ENCODE assay signal across 17 cellular contexts in the genomic region with DNA sequence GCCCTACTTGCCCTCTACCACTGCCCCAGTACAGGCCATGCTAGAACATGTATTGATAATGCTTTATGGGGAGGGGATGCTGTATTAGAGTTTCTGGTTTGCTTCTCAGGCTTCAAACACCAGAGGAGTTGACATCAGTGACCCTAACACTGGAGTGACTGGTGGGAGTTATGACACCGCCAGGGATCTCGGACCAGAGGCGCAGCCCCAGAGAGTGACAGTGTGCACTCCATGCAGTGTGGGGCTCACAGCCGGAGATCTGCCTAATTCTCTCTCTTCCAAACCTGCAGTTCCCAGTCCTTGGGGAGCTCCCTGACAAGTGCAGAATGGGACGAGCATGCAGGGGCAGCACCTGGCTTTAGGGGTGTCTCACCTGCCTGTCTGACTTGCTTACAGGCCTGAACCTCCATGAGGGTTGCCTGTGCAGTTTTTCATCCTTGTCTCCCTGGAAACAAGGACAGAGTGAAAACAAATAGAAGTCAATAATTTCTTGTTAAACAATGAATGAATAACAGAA.
"Had no signal": no experiment of that assay in that cellular context is flagged by ENCODE, and none has a peak within 500 bp of the region (broad histone marks: within the 10 kb centered on the region; RNA-seq: fewer than 3 reads in every experiment).

No MANE protein-coding gene starts in this region.

- H3K27me3 Mint-ChIP-seq: activated B cell treated with CpG ODN at 0.5 μM for 24 hours; activated CD4-positive, alpha-beta T cell treated with anti-CD3 and anti-CD28 coated beads, Interleukin-2, amount 10 ng/mL, durations not matched to agents 24 days and 14 days; activated CD8-positive, alpha-beta T cell treated with anti-CD3 and anti-CD28 coated beads for 36 hours; effector memory CD8-positive, alpha-beta T cell had no signal

- ATAC-seq: activated CD8-positive, alpha-beta T cell treated with anti-CD3 and anti-CD28 coated beads for 36 hours; activated naive CD4-positive, alpha-beta T cell treated with anti-CD3 and anti-CD28 coated beads, Interleukin-2, amount 50 U/mL, for 72 hours; effector memory CD8-positive, alpha-beta T cell; foreskin keratinocyte; left colon; natural killer cell; sciatic nerve; stimulated activated effector memory CD8-positive, alpha-beta T cell treated with anti-CD3 and anti-CD28 coated beads, Interleukin-12 subunit alpha, Interleukin-12 subunit beta, amount 100 ng/mL, for 72 hours; upper lobe of right lung had no signal

- H3K4me3 Mint-ChIP-seq: activated B cell treated with CpG ODN at 0.5 μM for 24 hours; activated CD4-positive, alpha-beta T cell treated with anti-CD3 and anti-CD28 coated beads, Interleukin-2, amount 10 ng/mL, durations not matched to agents 24 days and 14 days; activated CD8-positive, alpha-beta T cell treated with anti-CD3 and anti-CD28 coated beads for 36 hours; effector memory CD8-positive, alpha-beta T cell; natural killer cell; stimulated activated effector memory CD8-positive, alpha-beta T cell treated with anti-CD3 and anti-CD28 coated beads, Interleukin-12 subunit alpha, Interleukin-12 subunit beta, amount 100 ng/mL, for 72 hours had no signal

- H3K27ac Mint-ChIP-seq: activated B cell treated with CpG ODN at 0.5 μM for 24 hours; activated CD4-positive, alpha-beta T cell treated with anti-CD3 and anti-CD28 coated beads, Interleukin-2, amount 10 ng/mL, durations not matched to agents 24 days and 14 days; activated CD8-positive, alpha-beta T cell treated with anti-CD3 and anti-CD28 coated beads for 36 hours; activated naive CD4-positive, alpha-beta T cell treated with anti-CD3 and anti-CD28 coated beads, Interleukin-2, amount 50 U/mL, for 72 hours; effector memory CD8-positive, alpha-beta T cell; natural killer cell; stimulated activated effector memory CD8-positive, alpha-beta T cell treated with anti-CD3 and anti-CD28 coated beads, Interleukin-12 subunit alpha, Interleukin-12 subunit beta, amount 100 ng/mL, for 72 hours had no signal

- H3K4me1 Mint-ChIP-seq: activated B cell treated with CpG ODN at 0.5 μM for 24 hours; activated CD4-positive, alpha-beta T cell treated with anti-CD3 and anti-CD28 coated beads, Interleukin-2, amount 10 ng/mL, durations not matched to agents 24 days and 14 days; natural killer cell; stimulated activated effector memory CD8-positive, alpha-beta T cell treated with anti-CD3 and anti-CD28 coated beads, Interleukin-12 subunit alpha, Interleukin-12 subunit beta, amount 100 ng/mL, for 72 hours had no signal

- H3K9me3 Mint-ChIP-seq: activated B cell treated with CpG ODN at 0.5 μM for 24 hours; activated CD4-positive, alpha-beta T cell treated with anti-CD3 and anti-CD28 coated beads, Interleukin-2, amount 10 ng/mL, durations not matched to agents 24 days and 14 days; activated CD8-positive, alpha-beta T cell treated with anti-CD3 and anti-CD28 coated beads for 36 hours; activated naive CD4-positive, alpha-beta T cell treated with anti-CD3 and anti-CD28 coated beads, Interleukin-2, amount 50 U/mL, for 72 hours; effector memory CD8-positive, alpha-beta T cell; natural killer cell; stimulated activated effector memory CD8-positive, alpha-beta T cell treated with anti-CD3 and anti-CD28 coated beads, Interleukin-12 subunit alpha, Interleukin-12 subunit beta, amount 100 ng/mL, for 72 hours had no signal

- DNase-seq: activated B cell treated with CpG ODN at 0.5 μM for 24 hours; activated CD4-positive, alpha-beta T cell treated with anti-CD3 and anti-CD28 coated beads, Interleukin-2, amount 10 ng/mL, durations not matched to agents 24 days and 14 days; activated CD8-positive, alpha-beta memory T cell treated with anti-CD3 and anti-CD28 coated beads, Interleukin-2, amount 50 U/mL, for 48 hours; activated CD8-positive, alpha-beta T cell treated with anti-CD3 and anti-CD28 coated beads for 36 hours; activated gamma-delta T cell; dermis blood vessel endothelial cell; effector memory CD8-positive, alpha-beta T cell; foreskin keratinocyte; left colon; mesendoderm; natural killer cell; stimulated activated CD4-positive, alpha-beta T cell treated with anti-CD3 and anti-CD28 coated beads, Interleukin-4, amount 100 ng/mL, for 24 hours; T-helper 9 cell; upper lobe of right lung had no signal

- H3K36me3 Mint-ChIP-seq: activated naive CD4-positive, alpha-beta T cell treated with anti-CD3 and anti-CD28 coated beads, Interleukin-2, amount 50 U/mL, for 72 hours; natural killer cell; stimulated activated effector memory CD8-positive, alpha-beta T cell treated with anti-CD3 and anti-CD28 coated beads, Interleukin-12 subunit alpha, Interleukin-12 subunit beta, amount 100 ng/mL, for 72 hours had no signal
